Comparison of ENCODE assay signal across 14 cellular contexts in the genomic region with DNA sequence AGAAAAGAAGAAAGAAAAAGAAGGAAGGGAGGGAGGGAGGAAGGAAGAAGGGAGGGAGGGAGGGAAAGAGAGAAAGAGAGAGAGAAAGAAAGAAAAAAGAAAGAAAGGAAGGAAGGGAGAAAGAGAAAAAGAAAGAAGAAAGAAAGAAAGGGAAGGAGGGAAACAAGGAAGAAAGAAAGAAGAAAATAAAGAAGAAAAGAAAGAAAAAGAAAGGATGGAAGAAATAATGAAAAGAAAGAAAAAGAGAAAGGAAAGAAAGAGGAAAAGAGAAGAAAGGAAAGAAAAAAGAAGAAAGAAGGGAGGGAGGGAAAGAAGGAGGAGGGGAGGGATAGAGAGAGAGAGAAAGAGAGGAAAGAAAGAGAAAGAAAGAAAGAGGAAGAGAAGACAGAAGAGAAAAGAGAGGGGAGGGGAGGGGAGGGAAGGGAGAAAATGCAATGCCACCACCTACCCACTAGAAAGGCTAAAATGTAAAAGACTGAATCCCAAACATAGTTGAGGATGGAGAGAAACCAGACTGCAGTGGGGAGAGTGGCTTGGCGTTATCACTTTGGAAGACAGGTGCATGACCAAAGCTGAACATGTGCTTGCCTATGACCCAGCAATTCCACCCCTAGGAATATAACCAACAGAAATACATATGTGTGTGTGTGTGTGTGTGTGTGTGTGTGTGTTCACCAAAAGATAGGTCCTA.
"Had no signal": no experiment of that assay in that cellular context is flagged by ENCODE, and none has a peak within 500 bp of the region (broad histone marks: within the 10 kb centered on the region; RNA-seq: fewer than 3 reads in every experiment).

No MANE protein-coding gene starts in this region.

- ATAC-seq: activated CD8-positive, alpha-beta T cell treated with anti-CD3 and anti-CD28 coated beads for 36 hours; foreskin keratinocyte; left lung; pancreas; stimulated activated naive B cell treated with anti-CD40 and anti-IgM and Interleukin-4, amounts not matched to agents 10 μg/mL and 1 μg/mL and 100 μg/mL, for 72 hours had no signal

- FAIRE-seq: pancreas had no signal

- H3K4me1 ChIP-seq: foreskin keratinocyte, neural progenitor cell had no signal

- H3K9ac ChIP-seq: neural progenitor cell had no signal

- H2AFZ ChIP-seq: neural progenitor cell had no signal

- H3K9me3 ChIP-seq: breast epithelium, left lung, pancreas, right atrium auricular region had no signal

- H3K36me3 ChIP-seq: breast epithelium, left lung, neural progenitor cell, pancreas, right atrium auricular region had no signal

- H3K27ac ChIP-seq: breast epithelium, foreskin keratinocyte, left lung, neural progenitor cell, pancreas, right atrium auricular region, VCaP had no signal

- H3K27me3 ChIP-seq: breast epithelium, foreskin keratinocyte, left lung, neural progenitor cell, pancreas, right atrium auricular region had no signal

- DNase-seq: activated CD4-positive, alpha-beta T cell treated with anti-CD3 and anti-CD28 coated beads for 4 hours; activated CD8-positive, alpha-beta T cell treated with anti-CD3 and anti-CD28 coated beads for 36 hours; aorta; foreskin keratinocyte; stimulated activated naive B cell treated with anti-CD40 and anti-IgM and Interleukin-4, amounts not matched to agents 10 μg/mL and 1 μg/mL and 100 μg/mL, for 72 hours; T1000; trophoblast cell had no signal

- H3K4me3 ChIP-seq: breast epithelium, left lung, neural progenitor cell, pancreas, right atrium auricular region, smooth muscle cell had no signal

- H3K4me2 ChIP-seq: neural progenitor cell, smooth muscle cell had no signal
